ENCODE assay signal across 19 cellular contexts in the genomic region with DNA sequence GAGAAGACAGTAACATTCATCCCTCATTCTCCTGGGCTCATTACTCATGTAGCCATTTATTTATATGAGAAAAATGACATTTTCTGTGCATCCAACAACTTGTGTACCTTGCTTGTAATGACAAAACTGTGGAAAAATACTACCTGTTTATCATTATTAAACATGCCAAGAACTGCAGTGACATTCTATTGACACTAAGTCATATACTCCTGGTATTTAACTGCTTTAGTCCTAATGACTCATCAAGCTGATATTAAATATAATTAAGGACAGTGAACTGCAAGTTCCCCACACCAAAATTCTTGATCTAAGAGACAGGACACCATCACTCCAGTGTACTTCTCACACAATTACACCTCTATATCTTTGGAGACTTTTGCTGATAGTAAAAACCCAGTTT.
DNase-seq lines count a peak whose midpoint lies in the region; ATAC-seq and TF ChIP-seq lines count a peak whose summit lies in the region.
"Had no signal": no experiment of that assay in that cellular context is flagged by ENCODE, and none has a peak within 500 bp of the region (broad histone marks: within the 10 kb centered on the region; RNA-seq: fewer than 3 reads in every experiment).

No MANE protein-coding gene starts in this region.

- H3K79me2 ChIP-seq in mammary epithelial cell (ENCODE audit: insufficient read depth, low read length) (no peaks in the 10 kb centered on the region), PC-3 (ENCODE audit: low read length) (no peaks in the 10 kb centered on the region)

- H2AFZ ChIP-seq in mammary epithelial cell (ENCODE audit: low read depth, low read length) (no peak overlapping the region), PC-3 (ENCODE audit: low read length) (no peak overlapping the region)

- TF ChIP-seq POLR2A in breast epithelium (IDR thresholded peaks at IDR 0.05) = no peak

- H3K27me3 ChIP-seq in mammary epithelial cell (ENCODE audit: insufficient read depth, low read length) (no peaks in the 10 kb centered on the region), breast epithelium (no peaks in the 10 kb centered on the region), PC-3 (ENCODE audit: low read length) (no peaks in the 10 kb centered on the region)
- H3K27me3 ChIP-seq: BLaER1 had no signal

- H3K36me3 ChIP-seq in mammary epithelial cell (ENCODE audit: insufficient read depth, low read length) (no peaks in the 10 kb centered on the region), breast epithelium (no peaks in the 10 kb centered on the region), PC-3 (ENCODE audit: low read depth, low read length) (no peaks in the 10 kb centered on the region)
- H3K36me3 ChIP-seq: BLaER1 had no signal

- CTCF ChIA-PET in mammary epithelial cell (lab: Charles Lee; ENCODE audit: low non-redundant PET) (no interaction called here), PC-3 (lab: Charles Lee) (no interaction called here)

- peak; percentile 8 for DNase-seq in mammary epithelial cell
- DNase-seq in breast epithelium (ENCODE audit: low spot score in 2 of 2) = no peak
- DNase-seq in PC-3 = peak; percentile 27
- DNase-seq in epithelial cell of esophagus (ENCODE audit: low read depth) = peak; percentile 39
- no peak for DNase-seq in Right ventricle myocardium inferior (ENCODE audit: missing footprints)
- no peak for DNase-seq in iPS-NIHi11 (ENCODE audit: low spot score)
- DNase-seq: Caco-2; CD4-positive, CD25-positive, alpha-beta regulatory T cell; CD8-positive, alpha-beta T cell; DMS 273 treated with DMSO at 0.1 percent for 48 hours; DMS79; GOT3; H7; HCEC 1CT had no signal

- no peak overlapping the region for H3K4me3 ChIP-seq in mammary epithelial cell (replicated peaks in 1 of 3; ENCODE audit: insufficient read depth in 1 of 3, low read depth in 2 of 3, low read length in 3 of 3)
- H3K4me3 ChIP-seq in breast epithelium = no peak overlapping the region
- H3K4me3 ChIP-seq in PC-3 (ENCODE audit: low read length) = no peak overlapping the region
- H3K4me3 ChIP-seq in epithelial cell of esophagus (ENCODE audit: low read length) = no peak overlapping the region
- H3K4me3 ChIP-seq: BLaER1 had no signal

- H4K20me1 ChIP-seq in mammary epithelial cell (ENCODE audit: insufficient read depth, low read length) = no peaks in the 10 kb centered on the region
- no peaks in the 10 kb centered on the region for H4K20me1 ChIP-seq in PC-3 (ENCODE audit: low read length)
- H4K20me1 ChIP-seq: BLaER1 had no signal

- peak overlapping the region; percentile 30 for H3K4me2 ChIP-seq in mammary epithelial cell (ENCODE audit: insufficient read depth, low read depth, low read length)
- no peak overlapping the region for H3K4me2 ChIP-seq in PC-3 (ENCODE audit: low read length)
- H3K4me2 ChIP-seq: BLaER1 had no signal

- H3K9ac ChIP-seq in mammary epithelial cell (ENCODE audit: insufficient read depth, low read length) = no peak overlapping the region
- no peak overlapping the region for H3K9ac ChIP-seq in PC-3 (ENCODE audit: low read length)
- H3K9ac ChIP-seq: BLaER1 had no signal

- TF ChIP-seq CTCF in mammary epithelial cell (conservative IDR thresholded peaks at IDR 0.05 in 1 of 2, IDR thresholded peaks at IDR 0.05 in 1 of 2; ENCODE audit: extremely low read depth in 1 of 2, insufficient read depth in 1 of 2, low read depth in 1 of 2, low read length in 2 of 2) = no peak
- TF ChIP-seq CTCF in breast epithelium (IDR thresholded peaks at IDR 0.05) = no peak
- no peak for TF ChIP-seq CTCF in PC-3 (conservative IDR thresholded peaks at IDR 0.05; ENCODE audit: low read depth, low read length)
- no peak for TF ChIP-seq CTCF in epithelial cell of esophagus (IDR thresholded peaks at IDR 0.05; ENCODE audit: insufficient read depth, low read depth, low read length, missing control alignments)

- in situ Hi-C loops in mammary epithelial cell (cut with MboI; ENCODE audit: low sequenced_read_pairs in 2 of 2) = no loop called here

- H3F3A ChIP-seq in PC-3 (ENCODE audit: low read length, unreplicated experiment) = no peaks in the 10 kb centered on the region

- intact Hi-C loops in mammary epithelial cell (cut with micrococcal nuclease) = no loop called here
- intact Hi-C loops in breast epithelium (cut with DNase I; ENCODE audit: low total_unique reads) = no loop called here
- intact Hi-C loops in PC-3 (cut with micrococcal nuclease) = loop anchor here (5.0 kb wide), 1 partner anchor 259 kb away; no protein-coding TSS in a partner anchor
- intact Hi-C loops in Right ventricle myocardium inferior (cut with DNase I) = no loop called here

- dilution Hi-C loops in mammary epithelial cell (cut with HindIII; ENCODE audit: low sequenced_read_pairs) = no loop called here

- POLR2A ChIA-PET in PC-3 (lab: Charles Lee; ENCODE audit: unreplicated experiment) = no interaction called here

- H3K4me1 ChIP-seq in mammary epithelial cell (ENCODE audit: insufficient read depth, low read length) (peaks cover 16% of the 10 kb centered on the region), breast epithelium (no peaks in the 10 kb centered on the region), PC-3 (ENCODE audit: insufficient read depth, low read length) (peaks cover 9% of the 10 kb centered on the region)
- H3K4me1 ChIP-seq: BLaER1, Caco-2 had no signal

- no peaks in the 10 kb centered on the region for H3K9me2 ChIP-seq in PC-3 (replicated peaks; ENCODE audit: low read length)

- peak; percentile 77 for ATAC-seq in PC-3
- ATAC-seq in Right ventricle myocardium inferior = no peak
- ATAC-seq in HG02981 (IDR thresholded peaks at IDR 0.05; ENCODE audit: unreplicated experiment) = no peak
- ATAC-seq in HG03439 (IDR thresholded peaks at IDR 0.05; ENCODE audit: unreplicated experiment) = no peak
- ATAC-seq: CD8-positive, alpha-beta T cell had no signal

- no TSS peak for BruUV-seq in mammary epithelial cell (replicated peaks; lab: Mats Ljungman, UMichigan)
- no TSS peak for BruUV-seq in PC-3 (replicated peaks; lab: Mats Ljungman, UMichigan)

- H3K9me3 ChIP-seq in mammary epithelial cell (replicated peaks; ENCODE audit: insufficient read depth, low read length) = no peaks in the 10 kb centered on the region
- no peaks in the 10 kb centered on the region for H3K9me3 ChIP-seq in breast epithelium
- H3K9me3 ChIP-seq in PC-3 (ENCODE audit: low read length) = no peaks in the 10 kb centered on the region
- H3K9me3 ChIP-seq: BLaER1, Caco-2 had no signal

- H3K27ac ChIP-seq in mammary epithelial cell (ENCODE audit: insufficient read depth, low read depth, low read length) = no peak overlapping the region
- H3K27ac ChIP-seq in breast epithelium = no peak overlapping the region
- H3K27ac ChIP-seq in PC-3 (ENCODE audit: low read length) = no peak overlapping the region
- H3K27ac ChIP-seq: 22Rv1, BLaER1, C4-2B had no signal

Comparison
In these comparisons a context has a peak if more than half of its experiments do, and no peak if none do; other contexts are left out.
1. DNase-seq: peak in mammary epithelial cell (single experiment), PC-3 (single experiment) and epithelial cell of esophagus (single experiment); none in breast epithelium (0 of 2), Right ventricle myocardium inferior (single experiment) and iPS-NIHi11 (single experiment).